2 cellular contexts compared by ENCODE assay signal in the genomic region with DNA sequence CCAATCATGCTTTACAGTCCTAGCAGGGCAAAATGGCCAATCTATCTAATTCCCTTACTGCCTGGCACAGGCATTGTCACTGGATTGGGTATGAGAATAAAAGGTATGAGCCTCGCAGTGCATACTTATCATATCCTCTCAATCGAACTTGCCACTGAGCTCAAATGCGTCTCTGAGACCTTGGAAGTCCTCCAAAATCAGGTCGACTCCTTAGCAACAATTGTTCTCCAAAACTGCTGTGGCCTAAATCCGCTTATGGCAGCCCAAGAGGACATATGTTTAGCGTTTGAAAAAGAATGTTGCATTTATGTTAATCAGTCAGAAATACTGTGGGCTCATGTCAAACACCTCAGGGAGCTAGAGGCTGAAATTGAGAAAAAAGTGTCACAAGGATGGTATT.
TF ChIP-seq lines count a peak whose summit lies in the region.

No MANE protein-coding gene starts in this region.

TF ChIP-seq in K562, 482 proteins besides CTCF, POLR2A, EP300 and RAD21:
- no peak for TF ChIP-seq RAD51 (IDR thresholded peaks at IDR 0.05; ENCODE audit: borderline replicate concordance, low read depth)
- TF ChIP-seq ZNF431 (CRISPR knock-in tag; IDR thresholded peaks at IDR 0.05) = no peak
- TF ChIP-seq RBM22 (IDR thresholded peaks at IDR 0.05; ENCODE audit: low read depth, low read length, poor library complexity, severe bottlenecking) = no peak
- TF ChIP-seq, protein P1, sequence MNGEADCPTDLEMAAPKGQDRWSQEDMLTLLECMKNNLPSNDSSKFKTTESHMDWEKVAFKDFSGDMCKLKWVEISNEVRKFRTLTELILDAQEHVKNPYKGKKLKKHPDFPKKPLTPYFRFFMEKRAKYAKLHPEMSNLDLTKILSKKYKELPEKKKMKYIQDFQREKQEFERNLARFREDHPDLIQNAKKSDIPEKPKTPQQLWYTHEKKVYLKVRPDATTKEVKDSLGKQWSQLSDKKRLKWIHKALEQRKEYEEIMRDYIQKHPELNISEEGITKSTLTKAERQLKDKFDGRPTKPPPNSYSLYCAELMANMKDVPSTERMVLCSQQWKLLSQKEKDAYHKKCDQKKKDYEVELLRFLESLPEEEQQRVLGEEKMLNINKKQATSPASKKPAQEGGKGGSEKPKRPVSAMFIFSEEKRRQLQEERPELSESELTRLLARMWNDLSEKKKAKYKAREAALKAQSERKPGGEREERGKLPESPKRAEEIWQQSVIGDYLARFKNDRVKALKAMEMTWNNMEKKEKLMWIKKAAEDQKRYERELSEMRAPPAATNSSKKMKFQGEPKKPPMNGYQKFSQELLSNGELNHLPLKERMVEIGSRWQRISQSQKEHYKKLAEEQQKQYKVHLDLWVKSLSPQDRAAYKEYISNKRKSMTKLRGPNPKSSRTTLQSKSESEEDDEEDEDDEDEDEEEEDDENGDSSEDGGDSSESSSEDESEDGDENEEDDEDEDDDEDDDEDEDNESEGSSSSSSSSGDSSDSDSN (IDR thresholded peaks at IDR 0.05; ENCODE audit: borderline replicate concordance in 1 of 2, low read depth in 2 of 2, low read length in 2 of 2) = no peak
- TF ChIP-seq ZNF644 (tag; IDR thresholded peaks at IDR 0.05; ENCODE audit: low read depth) = no peak
- no peak for TF ChIP-seq ZNF217 (CRISPR knock-in tag; IDR thresholded peaks at IDR 0.05)
- TF ChIP-seq THAP7 (CRISPR knock-in tag; IDR thresholded peaks at IDR 0.05) = no peak
- no peak for TF ChIP-seq HOXB6 (CRISPR knock-in tag; IDR thresholded peaks at IDR 0.05; ENCODE audit: borderline replicate concordance)

TF ChIP-seq in H1, 55 proteins besides CTCF, POLR2A, EP300 and RAD21 (continued from another document):
- TF ChIP-seq POLR2AphosphoS5 (IDR thresholded peaks at IDR 0.05; ENCODE audit: low read depth, low read length) (no peak), FOSL1 (IDR thresholded peaks at IDR 0.05; ENCODE audit: insufficient read depth, low read depth, low read length) (no peak), RNF2 (IDR thresholded peaks at IDR 0.05; ENCODE audit: borderline replicate concordance, low read depth, low read length, missing control alignments, poor library complexity, severe bottlenecking) (no peak), ASH2L (IDR thresholded peaks at IDR 0.05; ENCODE audit: low read length) (no peak), SIRT6 (IDR thresholded peaks at IDR 0.05; ENCODE audit: low read length) (no peak)
TF ChIP-seq in H1: peak in this region for 0.
